ENCODE assay signal across 7 cellular contexts in the genomic region with DNA sequence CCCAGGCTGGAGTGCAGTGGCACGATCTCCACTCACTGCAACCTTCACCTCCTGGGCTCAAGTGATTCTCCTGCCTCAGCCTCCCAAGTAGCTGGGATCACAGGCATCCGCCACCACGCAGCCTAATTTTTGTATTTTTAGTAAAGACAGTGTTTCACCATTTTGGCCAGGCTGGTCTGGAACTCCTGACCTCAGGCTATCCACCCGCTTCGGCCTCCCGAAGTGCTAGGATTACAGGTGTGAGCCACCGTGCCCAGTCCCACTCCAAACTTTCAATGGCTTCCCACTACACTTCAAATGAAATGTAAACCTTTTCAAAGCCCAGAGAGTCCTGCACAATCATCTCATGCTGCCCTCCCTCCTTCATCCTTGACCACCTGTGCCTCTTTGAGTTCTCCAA. TPM values are rescaled to one million over a fixed set of nuclear protein-coding genes. Genes with fewer than 3 reads are reported as not detected.
DNase-seq lines count a peak whose midpoint lies in the region; ATAC-seq, FAIRE-seq and TF ChIP-seq lines count a peak whose summit lies in the region.
"Not testable (repeated sequence)": the region's sequence is repeated elsewhere in the genome, so short reads cannot be mapped to it uniquely, and the experiment has no call there.

No MANE protein-coding gene starts in this region.

- H3K14ac ChIP-seq in IMR-90 (replicated peaks; ENCODE audit: low read depth, low read length); H1 (ENCODE audit: insufficient read length): not testable (repeated sequence)

- not testable (repeated sequence) for H4K5ac ChIP-seq in IMR-90 (ENCODE audit: low read depth, low read length); H1 (ENCODE audit: insufficient read length, low read depth, low read length)

- peak overlapping the region; percentile 32 to 79 (median 58) for H3K4me3 Mint-ChIP-seq in CD4-positive, alpha-beta memory T cell
- peak overlapping the region in 1 of 2 donors; percentile 58 for H3K4me3 Mint-ChIP-seq in activated T-cell treated with anti-CD3 and anti-CD28 coated beads, Interleukin-2, amount 50 U/mL, for 72 hours
- H3K4me3 Mint-ChIP-seq in activated naive CD8-positive, alpha-beta T cell treated with anti-CD3 and anti-CD28 coated beads, Interleukin-2, amount 50 U/mL, for 24 hours: not testable (repeated sequence)
- peak overlapping the region; percentile 34 for H3K4me3 Mint-ChIP-seq in natural killer cell treated with Interleukin-12 subunit alpha and Interleukin-12 subunit beta and Interleukin-15 and Interleukin-18, amount 100 ng/mL, for 72 hours

- H2BK15ac ChIP-seq in IMR-90 (ENCODE audit: low read depth, low read length); H1 (ENCODE audit: low read length): not testable (repeated sequence)

- H2AK5ac ChIP-seq in IMR-90 (ENCODE audit: low read depth, low read length); H1 (ENCODE audit: low read depth, low read length): not testable (repeated sequence)

- peaks cover 90% of the 10 kb centered on the region for H3K4me1 ChIP-seq in CD4-positive, alpha-beta memory T cell (ENCODE audit: insufficient read depth, low read length)
- H3K4me1 ChIP-seq in IMR-90 (ENCODE audit: control insufficient read depth, insufficient read depth, low read length) (peaks cover 26% of the 10 kb centered on the region), H1 (replicated peaks in 1 of 4; ENCODE audit: control insufficient read depth in 3 of 4, insufficient read depth in 4 of 4, low read length in 3 of 4) (peaks cover 15 to 45% (median 32%) of the 10 kb centered on the region in 4 experiments)

- H3K9me1 ChIP-seq in IMR-90 (ENCODE audit: insufficient read depth, low read length): peaks cover 17% of the 10 kb centered on the region

- H3K4me1 Mint-ChIP-seq in CD4-positive, alpha-beta memory T cell: peaks cover 68 to 98% (median 84%) of the 10 kb centered on the region in 4 donors
- peaks cover 97% of the 10 kb centered on the region for H3K4me1 Mint-ChIP-seq in activated T-cell treated with anti-CD3 and anti-CD28 coated beads, Interleukin-2, amount 50 U/mL, for 72 hours (ENCODE audit: low read depth)
- H3K4me1 Mint-ChIP-seq in activated naive CD8-positive, alpha-beta T cell treated with anti-CD3 and anti-CD28 coated beads, Interleukin-2, amount 50 U/mL, for 24 hours: peaks cover 72% of the 10 kb centered on the region
- peaks cover 63 to 83% of the 10 kb centered on the region in 2 donors for H3K4me1 Mint-ChIP-seq in natural killer cell treated with Interleukin-12 subunit alpha and Interleukin-12 subunit beta and Interleukin-15 and Interleukin-18, amount 100 ng/mL, for 72 hours (ENCODE audit: low read depth in 2 of 2)

- not testable (repeated sequence) for ATAC-seq in IMR-90 (ENCODE audit: low read depth); activated T-cell treated with anti-CD3 and anti-CD28 coated beads, Interleukin-2, amount 50 U/mL, for 72 hours (replicated peaks in 1 of 2); activated naive CD8-positive, alpha-beta T cell treated with anti-CD3 and anti-CD28 coated beads, Interleukin-2, amount 50 U/mL, for 24 hours; natural killer cell treated with Interleukin-12 subunit alpha and Interleukin-12 subunit beta and Interleukin-15 and Interleukin-18, amount 100 ng/mL, for 72 hours

- in situ Hi-C loops in IMR-90 (cut with MboI; ENCODE audit: low sequenced_read_pairs): not testable (repeated sequence)

- peaks cover 42 to 91% of the 10 kb centered on the region in 2 experiments for H3K79me1 ChIP-seq in IMR-90 (ENCODE audit: low read depth in 1 of 2, low read length in 2 of 2)
- H3K79me1 ChIP-seq in H1 (ENCODE audit: low read depth, low read length): peaks cover 16% of the 10 kb centered on the region

- H3K4me3 ChIP-seq in CD4-positive, alpha-beta memory T cell (ENCODE audit: low read length in 2 of 2); IMR-90 (ENCODE audit: insufficient read depth, low read depth, low read length); WERI-Rb-1 (ENCODE audit: low read depth, low read length); H1 (ENCODE audit: extremely low read depth in 1 of 4, insufficient read depth in 2 of 4, low read depth in 3 of 4, low read length in 4 of 4): not testable (repeated sequence)

- TF ChIP-seq CTCF in IMR-90 (conservative IDR thresholded peaks at IDR 0.05; ENCODE audit: low read depth, low read length); WERI-Rb-1 (IDR thresholded peaks at IDR 0.05; ENCODE audit: low read depth, low read length); H1 (IDR thresholded peaks at IDR 0.05; ENCODE audit: control extremely low read depth in 1 of 3, insufficient read depth in 1 of 3, low read depth in 1 of 3, low read length in 3 of 3): not testable (repeated sequence)

- not testable (repeated sequence) for H4K91ac ChIP-seq in IMR-90 (ENCODE audit: insufficient read depth, low read depth, low read length); H1 (replicated peaks; ENCODE audit: insufficient read length, low read length)

- dilution Hi-C loops in IMR-90 (cut with HindIII; ENCODE audit: low sequenced_read_pairs, unreplicated experiment): not testable (repeated sequence)

- not testable (repeated sequence) for H4K8ac ChIP-seq in IMR-90 (ENCODE audit: low read depth in 2 of 2, low read length in 2 of 2); H1 (ENCODE audit: extremely low read depth, insufficient read depth, low read length)

- H3K36me3 Mint-ChIP-seq in CD4-positive, alpha-beta memory T cell: peaks cover 10 to 19% of the 10 kb centered on the region in 2 donors
- H3K36me3 Mint-ChIP-seq in activated T-cell treated with anti-CD3 and anti-CD28 coated beads, Interleukin-2, amount 50 U/mL, for 72 hours (ENCODE audit: insufficient read depth in 2 of 2): peaks cover 9 to 15% of the 10 kb centered on the region in 2 donors
- not testable (repeated sequence) for H3K36me3 Mint-ChIP-seq in activated naive CD8-positive, alpha-beta T cell treated with anti-CD3 and anti-CD28 coated beads, Interleukin-2, amount 50 U/mL, for 24 hours (ENCODE audit: low read depth); natural killer cell treated with Interleukin-12 subunit alpha and Interleukin-12 subunit beta and Interleukin-15 and Interleukin-18, amount 100 ng/mL, for 72 hours

- intact Hi-C loops in CD4-positive, alpha-beta memory T cell (cut with micrococcal nuclease): not testable (repeated sequence)
- intact Hi-C loops in IMR-90 (cut with micrococcal nuclease): loop anchor here (10.0 kb wide), 1 partner anchor 91 kb away; no protein-coding TSS in a partner anchor

- H3K9me3 ChIP-seq in CD4-positive, alpha-beta memory T cell (ENCODE audit: control insufficient read depth in 1 of 2, low read length in 2 of 2); IMR-90 (ENCODE audit: control insufficient read depth, insufficient read depth, low read length); WERI-Rb-1 (ENCODE audit: severe bottlenecking); H1 (ENCODE audit: insufficient read depth in 2 of 2, low read depth in 1 of 2, low read length in 1 of 2): not testable (repeated sequence)

- H4K20me1 ChIP-seq in IMR-90 (ENCODE audit: insufficient read depth, low read length): peaks cover 28% of the 10 kb centered on the region
- not testable (repeated sequence) for H4K20me1 ChIP-seq in H1 (replicated peaks in 1 of 2; ENCODE audit: control insufficient read depth in 1 of 2, insufficient read depth in 2 of 2, low read length in 2 of 2)

- not testable (repeated sequence) for H3K36me3 ChIP-seq in CD4-positive, alpha-beta memory T cell (ENCODE audit: insufficient read depth, low read length); IMR-90 (ENCODE audit: control insufficient read depth, insufficient read depth, low read length); WERI-Rb-1; H1 (ENCODE audit: control insufficient read depth in 2 of 4, insufficient read depth in 4 of 4, low read length in 3 of 4)

- not testable (repeated sequence) for BruUV-seq in IMR-90 (replicated peaks; lab: Mats Ljungman, UMichigan)

- peaks cover 17% of the 10 kb centered on the region for H3K23me2 ChIP-seq in H1 (ENCODE audit: low read depth, low read length)

- H3K4me2 ChIP-seq in IMR-90 (ENCODE audit: low read depth, low read length): not testable (repeated sequence)
- peak overlapping the region in 1 of 2 experiments; percentile 73; a peak in 1 of 4 replicates for H3K4me2 ChIP-seq in H1 (ENCODE audit: insufficient read depth in 1 of 2, low read depth in 2 of 2, low read length in 2 of 2)

- H2BK5ac ChIP-seq in IMR-90 (ENCODE audit: low read depth, low read length, poor library complexity, severe bottlenecking): not testable (repeated sequence)
- peak overlapping the region; percentile 49; the same call in 1 of the 2 replicates for H2BK5ac ChIP-seq in H1 (ENCODE audit: low read depth, low read length)

- H2BK12ac ChIP-seq in H1 (ENCODE audit: low read depth, low read length): 0 out of 2 replicates have a peak overlapping the region, but pooled peaks have one; percentile 13

- not testable (repeated sequence) for TF ChIP-seq EP300 in H1 (IDR thresholded peaks at IDR 0.05; ENCODE audit: borderline replicate concordance in 1 of 2, low read depth in 2 of 2, low read length in 2 of 2)

- H3K27ac Mint-ChIP-seq in CD4-positive, alpha-beta memory T cell: peak overlapping the region; percentile 66 to 88 (median 83)
- peak overlapping the region; percentile 63 for H3K27ac Mint-ChIP-seq in activated T-cell treated with anti-CD3 and anti-CD28 coated beads, Interleukin-2, amount 50 U/mL, for 72 hours
- peak overlapping the region; percentile 20 for H3K27ac Mint-ChIP-seq in activated naive CD8-positive, alpha-beta T cell treated with anti-CD3 and anti-CD28 coated beads, Interleukin-2, amount 50 U/mL, for 24 hours
- H3K27ac Mint-ChIP-seq in natural killer cell treated with Interleukin-12 subunit alpha and Interleukin-12 subunit beta and Interleukin-15 and Interleukin-18, amount 100 ng/mL, for 72 hours: peak overlapping the region; percentile 85 to 98

- WGBS in IMR-90 (ENCODE audit: extremely low coverage in 2 of 2, insufficient read length in 1 of 2), 2 experiments: 91% methylated on average over 4 of the region's 7 CpGs; no CpG with 5 or more reads in 1 of the 2 experiments
- 94% methylated on average over 7 of the region's 7 CpGs; no CpG with 5 or more reads in 1 of the 2 experiments for WGBS in H1 (ENCODE audit: extremely low coverage in 1 of 2, insufficient coverage in 1 of 2, insufficient read length in 1 of 2, insufficient replicate concordance in 2 of 2, low coverage in 1 of 2, low lambda C conversion rate in 2 of 2, missing lambda C conversion rate in 1 of 2), 2 experiments

- POLR2A ChIA-PET in CD4-positive, alpha-beta memory T cell (lab: Charles Lee; ENCODE audit: partially characterized antibody): interaction anchor here (9.5 to 11.1 kb wide), 2 partner anchors 16 to 57 kb away, joined by 112 to 238 read pairs; no protein-coding TSS in a partner anchor
- POLR2A ChIA-PET in IMR-90 (lab: Charles Lee; ENCODE audit: unreplicated experiment): not testable (repeated sequence)
- POLR2A ChIA-PET in H1 (lab: Charles Lee; ENCODE audit: partially characterized antibody): interaction anchor here (0.7 kb wide), 1 partner anchor 62 kb away, joined by 3 read pairs; no protein-coding TSS in a partner anchor

- not testable (repeated sequence) for H3K9ac ChIP-seq in IMR-90 (ENCODE audit: low read depth, low read length); H1 (replicated peaks in 1 of 4; ENCODE audit: extremely low read depth in 1 of 4, low read depth in 3 of 4, low read length in 3 of 4)

- H3K4ac ChIP-seq in IMR-90 (ENCODE audit: low read depth, low read length): not testable (repeated sequence)
- H3K4ac ChIP-seq in H1 (replicated peaks; ENCODE audit: insufficient read length, low read depth, low read length): peak overlapping the region; percentile 1

- H3K18ac ChIP-seq in IMR-90 (ENCODE audit: low read depth, low read length); H1 (ENCODE audit: extremely low read depth, low read length): not testable (repeated sequence)

- not testable (repeated sequence) for H3K9me3 Mint-ChIP-seq in CD4-positive, alpha-beta memory T cell; activated T-cell treated with anti-CD3 and anti-CD28 coated beads, Interleukin-2, amount 50 U/mL, for 72 hours; activated naive CD8-positive, alpha-beta T cell treated with anti-CD3 and anti-CD28 coated beads, Interleukin-2, amount 50 U/mL, for 24 hours; natural killer cell treated with Interleukin-12 subunit alpha and Interleukin-12 subunit beta and Interleukin-15 and Interleukin-18, amount 100 ng/mL, for 72 hours

- H2BK120ac ChIP-seq in IMR-90 (ENCODE audit: low read depth, low read length); H1 (replicated peaks; ENCODE audit: low read depth, low read length): not testable (repeated sequence)

- H2BK20ac ChIP-seq in IMR-90 (ENCODE audit: low read depth, low read length); H1 (ENCODE audit: low read length): not testable (repeated sequence)

- not testable (repeated sequence) for FAIRE-seq in H1 (lab: Jason Lieb, UNC)

- H3K27me3 Mint-ChIP-seq in CD4-positive, alpha-beta memory T cell; activated T-cell treated with anti-CD3 and anti-CD28 coated beads, Interleukin-2, amount 50 U/mL, for 72 hours (ENCODE audit: low read depth); activated naive CD8-positive, alpha-beta T cell treated with anti-CD3 and anti-CD28 coated beads, Interleukin-2, amount 50 U/mL, for 24 hours; natural killer cell treated with Interleukin-12 subunit alpha and Interleukin-12 subunit beta and Interleukin-15 and Interleukin-18, amount 100 ng/mL, for 72 hours: not testable (repeated sequence)

- not testable (repeated sequence) for DNase-seq in CD4-positive, alpha-beta memory T cell; IMR-90; activated T-cell treated with anti-CD3 and anti-CD28 coated beads, Interleukin-2, amount 50 U/mL, for 72 hours; activated naive CD8-positive, alpha-beta T cell treated with anti-CD3 and anti-CD28 coated beads, Interleukin-2, amount 50 U/mL, for 24 hours; H1 (ENCODE audit: low read depth in 1 of 2, low spot score in 2 of 2); natural killer cell treated with Interleukin-12 subunit alpha and Interleukin-12 subunit beta and Interleukin-15 and Interleukin-18, amount 100 ng/mL, for 72 hours (ENCODE audit: low spot score)
- DNase-seq in WERI-Rb-1: peak; percentile 2

- peak overlapping the region; percentile 35; the same call in 1 of the 2 replicates for H3K23ac ChIP-seq in IMR-90 (ENCODE audit: low read depth, low read length)
- H3K23ac ChIP-seq in H1 (ENCODE audit: insufficient read length): not testable (repeated sequence)

- CTCF ChIA-PET in CD4-positive, alpha-beta memory T cell (lab: Charles Lee; ENCODE audit: partially characterized antibody): interaction anchor here (1.0 to 1.6 kb wide), 2 partner anchors 8 to 85 kb away, joined by 3 to 5 read pairs; no protein-coding TSS in a partner anchor
- CTCF ChIA-PET in IMR-90 (lab: Yijun Ruan, JAX): not testable (repeated sequence)
- CTCF ChIA-PET in H1 (lab: Charles Lee; ENCODE audit: partially characterized antibody): interaction anchor here (2.0 to 2.4 kb wide), 2 partner anchors 14 to 102 kb away, joined by 5 to 6 read pairs; no protein-coding TSS in a partner anchor

- peaks cover 49 to 97% of the 10 kb centered on the region in 2 experiments for H3K79me2 ChIP-seq in H1 (ENCODE audit: control insufficient read depth in 1 of 2, insufficient read depth in 2 of 2, low read length in 2 of 2)

- TF ChIP-seq POLR2A in IMR-90 (IDR thresholded peaks at IDR 0.05; ENCODE audit: low read depth, low read length); H1 (IDR thresholded peaks at IDR 0.05; ENCODE audit: control extremely low read depth in 1 of 2, low read depth in 2 of 2, low read length in 2 of 2): not testable (repeated sequence)

- not testable (repeated sequence) for H3K27ac ChIP-seq in CD4-positive, alpha-beta memory T cell (ENCODE audit: low read depth, low read length); IMR-90 (ENCODE audit: insufficient read depth, low read length); WERI-Rb-1; H1 (ENCODE audit: low read depth, low read length)

- H3K56ac ChIP-seq in IMR-90 (ENCODE audit: extremely low read depth, insufficient read depth, low read length); H1 (replicated peaks; ENCODE audit: insufficient read length, low read depth, low read length): not testable (repeated sequence)

- not testable (repeated sequence) for TF ChIP-seq RAD21 in IMR-90 (IDR thresholded peaks at IDR 0.05; ENCODE audit: low read length); H1 (IDR thresholded peaks at IDR 0.05 in 1 of 2, conservative IDR thresholded peaks at IDR 0.05 in 1 of 2; ENCODE audit: low read depth in 2 of 2, low read length in 2 of 2)

- H2AFZ ChIP-seq in IMR-90 (replicated peaks; ENCODE audit: low read length, poor library complexity); H1 (ENCODE audit: low read length): not testable (repeated sequence)

- H2AK9ac ChIP-seq in IMR-90 (replicated peaks; ENCODE audit: low read depth, low read length, poor library complexity): not testable (repeated sequence)

- H3K27me3 ChIP-seq in CD4-positive, alpha-beta memory T cell (ENCODE audit: insufficient read depth, low read length); IMR-90 (ENCODE audit: control insufficient read depth, insufficient read depth, low read length); WERI-Rb-1 (ENCODE audit: insufficient read depth, low read depth, severe bottlenecking); H1 (replicated peaks in 1 of 4; ENCODE audit: control insufficient read depth in 3 of 4, extremely low read depth in 1 of 4, insufficient read depth in 3 of 4, low read length in 3 of 4): not testable (repeated sequence)

RNA-seq across cellular contexts. Expression of a gene that starts 5.8 kb away (rescaled TPM):
- total RNA-seq in CD4-positive, alpha-beta memory T cell: 10 to 100 TPM; 25.9 to 28.3 TPM
- 1 to 10 TPM; 1.1 to 8.8 TPM for polyA plus RNA-seq in CD4-positive, alpha-beta memory T cell
- 6.3 and 6.7 TPM in 2 replicates for total RNA-seq in IMR-90 (2012; rRNA removed)
- 9.9 and 11.1 TPM in 2 replicates for polyA plus RNA-seq in IMR-90 (2012; rRNA removed)
- polyA plus RNA-seq in IMR-90 (2012; cell fraction: cytosol; rRNA removed): 3.8 and 6.1 TPM in 2 replicates
- polyA plus RNA-seq in IMR-90 (2012; cell fraction: nucleus; rRNA removed; ENCODE audit: low replicate concordance): 26.9 and 30.3 TPM in 2 replicates
- total RNA-seq in activated T-cell treated with anti-CD3 and anti-CD28 coated beads, Interleukin-2, amount 50 U/mL, for 72 hours: 10 to 100 TPM; 37.2 to 43.0 TPM
- total RNA-seq in H1 (2021; fragmentation: NEBNext Ultra II Directional; extraction: Animal tissue kit (Norgen Biotek cat#: 25700)): 21.5 and 22.8 TPM in 2 replicates
- polyA plus RNA-seq in H1 (2011; rRNA removed): 10.8 and 14.9 TPM in 2 replicates
- 7.8 TPM for polyA plus RNA-seq in H1 (2011; cell fraction: cytosol; rRNA removed)
- 23.3 TPM for polyA plus RNA-seq in H1 (2011; cell fraction: nucleus; rRNA removed)
- polyA plus RNA-seq in H1 (2012, experiment 1 of 2): 14.0 to 17.0 TPM (median 15.2 TPM) in 4 replicates
- 3.9 TPM for polyA plus RNA-seq in H1 (2012, experiment 2 of 2)
- polyA plus RNA-seq in H1 (2013, experiment 1 of 2): 10.3 TPM
- polyA plus RNA-seq in H1 (2013, experiment 2 of 2): 10.3 TPM
- polyA minus RNA-seq in H1 (2011; rRNA and poly(A)+ RNA removed): 12.4 and 15.8 TPM in 2 replicates
- polyA minus RNA-seq in H1 (2011; cell fraction: cytosol; rRNA and poly(A)+ RNA removed): 14.0 TPM
- polyA minus RNA-seq in H1 (2011; cell fraction: nucleus; rRNA and poly(A)+ RNA removed): 18.1 TPM
- total RNA-seq in natural killer cell treated with Interleukin-12 subunit alpha and Interleukin-12 subunit beta and Interleukin-15 and Interleukin-18, amount 100 ng/mL, for 72 hours: 10 to 100 TPM; 33.2 to 35.3 TPM

Comparison
In these comparisons a context has a peak if more than half of its experiments do, and no peak if none do; other contexts are left out.
1. H3K27ac Mint-ChIP-seq: peak in every context shown above with its lines; median percentile 92 in natural killer cell treated with Interleukin-12 subunit alpha and Interleukin-12 subunit beta and Interleukin-15 and Interleukin-18, amount 100 ng/mL, for 72 hours; 83 in CD4-positive, alpha-beta memory T cell; 63 in activated T-cell treated with anti-CD3 and anti-CD28 coated beads, Interleukin-2, amount 50 U/mL, for 72 hours; 20 in activated naive CD8-positive, alpha-beta T cell treated with anti-CD3 and anti-CD28 coated beads, Interleukin-2, amount 50 U/mL, for 24 hours.